1 cellular context compared by ENCODE assay signal in the genomic region with DNA sequence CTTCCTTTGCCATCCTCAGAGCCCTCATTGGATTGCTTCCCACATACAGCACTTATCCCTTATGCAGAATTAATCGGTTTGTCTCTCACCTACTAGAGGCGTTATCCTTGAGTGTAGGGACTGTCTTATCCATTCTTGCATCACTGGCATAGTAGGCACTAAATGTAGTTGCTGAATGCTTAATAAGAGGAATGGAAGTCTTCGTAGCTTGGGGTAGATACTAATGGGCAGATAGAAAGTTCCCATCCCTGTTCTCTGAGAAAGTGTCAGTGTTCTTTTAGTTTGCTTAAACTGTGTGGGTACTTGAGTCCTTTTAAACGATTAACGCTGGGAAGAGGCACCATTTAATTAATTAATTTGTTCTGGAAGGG.
TF ChIP-seq lines count a peak whose summit lies in the region.

No MANE protein-coding gene starts in this region.

TF ChIP-seq in HepG2, 621 proteins besides CTCF, POLR2A, EP300 and RAD21 (continued from another document):
- no peak for TF ChIP-seq CENPT (CRISPR knock-in tag; IDR thresholded peaks at IDR 0.05; ENCODE audit: low read depth)
